In genomic region chr6:166675736-166676135, GRCh38 we compare ENCODE assay signal across 1 cellular context.
TF ChIP-seq lines count a peak whose summit lies in the region.

No MANE protein-coding gene starts in this region.

TF ChIP-seq in GM23338, 12 proteins besides CTCF, POLR2A, EP300 and RAD21 (continued from another document):
- TF ChIP-seq, protein P1, sequence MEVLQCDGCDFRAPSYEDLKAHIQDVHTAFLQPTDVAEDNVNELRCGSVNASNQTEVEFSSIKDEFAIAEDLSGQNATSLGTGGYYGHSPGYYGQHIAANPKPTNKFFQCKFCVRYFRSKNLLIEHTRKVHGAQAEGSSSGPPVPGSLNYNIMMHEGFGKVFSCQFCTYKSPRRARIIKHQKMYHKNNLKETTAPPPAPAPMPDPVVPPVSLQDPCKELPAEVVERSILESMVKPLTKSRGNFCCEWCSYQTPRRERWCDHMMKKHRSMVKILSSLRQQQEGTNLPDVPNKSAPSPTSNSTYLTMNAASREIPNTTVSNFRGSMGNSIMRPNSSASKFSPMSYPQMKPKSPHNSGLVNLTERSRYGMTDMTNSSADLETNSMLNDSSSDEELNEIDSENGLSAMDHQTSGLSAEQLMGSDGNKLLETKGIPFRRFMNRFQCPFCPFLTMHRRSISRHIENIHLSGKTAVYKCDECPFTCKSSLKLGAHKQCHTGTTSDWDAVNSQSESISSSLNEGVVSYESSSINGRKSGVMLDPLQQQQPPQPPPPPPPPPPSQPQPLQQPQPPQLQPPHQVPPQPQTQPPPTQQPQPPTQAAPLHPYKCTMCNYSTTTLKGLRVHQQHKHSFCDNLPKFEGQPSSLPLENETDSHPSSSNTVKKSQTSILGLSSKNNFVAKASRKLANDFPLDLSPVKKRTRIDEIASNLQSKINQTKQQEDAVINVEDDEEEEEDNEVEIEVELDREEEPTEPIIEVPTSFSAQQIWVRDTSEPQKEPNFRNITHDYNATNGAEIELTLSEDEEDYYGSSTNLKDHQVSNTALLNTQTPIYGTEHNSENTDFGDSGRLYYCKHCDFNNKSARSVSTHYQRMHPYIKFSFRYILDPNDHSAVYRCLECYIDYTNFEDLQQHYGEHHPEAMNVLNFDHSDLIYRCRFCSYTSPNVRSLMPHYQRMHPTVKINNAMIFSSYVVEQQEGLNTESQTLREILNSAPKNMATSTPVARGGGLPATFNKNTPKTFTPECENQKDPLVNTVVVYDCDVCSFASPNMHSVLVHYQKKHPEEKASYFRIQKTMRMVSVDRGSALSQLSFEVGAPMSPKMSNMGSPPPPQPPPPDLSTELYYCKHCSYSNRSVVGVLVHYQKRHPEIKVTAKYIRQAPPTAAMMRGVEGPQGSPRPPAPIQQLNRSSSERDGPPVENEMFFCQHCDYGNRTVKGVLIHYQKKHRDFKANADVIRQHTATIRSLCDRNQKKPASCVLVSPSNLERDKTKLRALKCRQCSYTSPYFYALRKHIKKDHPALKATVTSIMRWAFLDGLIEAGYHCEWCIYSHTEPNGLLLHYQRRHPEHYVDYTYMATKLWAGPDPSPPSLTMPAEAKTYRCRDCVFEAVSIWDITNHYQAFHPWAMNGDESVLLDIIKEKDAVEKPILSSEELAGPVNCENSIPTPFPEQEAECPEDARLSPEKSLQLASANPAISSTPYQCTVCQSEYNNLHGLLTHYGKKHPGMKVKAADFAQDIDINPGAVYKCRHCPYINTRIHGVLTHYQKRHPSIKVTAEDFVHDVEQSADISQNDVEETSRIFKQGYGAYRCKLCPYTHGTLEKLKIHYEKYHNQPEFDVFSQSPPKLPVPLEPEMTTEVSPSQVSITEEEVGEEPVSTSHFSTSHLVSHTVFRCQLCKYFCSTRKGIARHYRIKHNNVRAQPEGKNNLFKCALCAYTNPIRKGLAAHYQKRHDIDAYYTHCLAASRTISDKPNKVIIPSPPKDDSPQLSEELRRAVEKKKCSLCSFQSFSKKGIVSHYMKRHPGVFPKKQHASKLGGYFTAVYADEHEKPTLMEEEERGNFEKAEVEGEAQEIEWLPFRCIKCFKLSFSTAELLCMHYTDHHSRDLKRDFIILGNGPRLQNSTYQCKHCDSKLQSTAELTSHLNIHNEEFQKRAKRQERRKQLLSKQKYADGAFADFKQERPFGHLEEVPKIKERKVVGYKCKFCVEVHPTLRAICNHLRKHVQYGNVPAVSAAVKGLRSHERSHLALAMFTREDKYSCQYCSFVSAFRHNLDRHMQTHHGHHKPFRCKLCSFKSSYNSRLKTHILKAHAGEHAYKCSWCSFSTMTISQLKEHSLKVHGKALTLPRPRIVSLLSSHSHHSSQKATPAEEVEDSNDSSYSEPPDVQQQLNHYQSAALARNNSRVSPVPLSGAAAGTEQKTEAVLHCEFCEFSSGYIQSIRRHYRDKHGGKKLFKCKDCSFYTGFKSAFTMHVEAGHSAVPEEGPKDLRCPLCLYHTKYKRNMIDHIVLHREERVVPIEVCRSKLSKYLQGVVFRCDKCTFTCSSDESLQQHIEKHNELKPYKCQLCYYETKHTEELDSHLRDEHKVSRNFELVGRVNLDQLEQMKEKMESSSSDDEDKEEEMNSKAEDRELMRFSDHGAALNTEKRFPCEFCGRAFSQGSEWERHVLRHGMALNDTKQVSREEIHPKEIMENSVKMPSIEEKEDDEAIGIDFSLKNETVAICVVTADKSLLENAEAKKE (CRISPR knock-in tag; IDR thresholded peaks at IDR 0.05) = no peak
- no peak for TF ChIP-seq EZH2phosphoT487 (IDR thresholded peaks at IDR 0.05; ENCODE audit: unreplicated experiment)
